8 cellular contexts compared by ENCODE assay signal in the genomic region with DNA sequence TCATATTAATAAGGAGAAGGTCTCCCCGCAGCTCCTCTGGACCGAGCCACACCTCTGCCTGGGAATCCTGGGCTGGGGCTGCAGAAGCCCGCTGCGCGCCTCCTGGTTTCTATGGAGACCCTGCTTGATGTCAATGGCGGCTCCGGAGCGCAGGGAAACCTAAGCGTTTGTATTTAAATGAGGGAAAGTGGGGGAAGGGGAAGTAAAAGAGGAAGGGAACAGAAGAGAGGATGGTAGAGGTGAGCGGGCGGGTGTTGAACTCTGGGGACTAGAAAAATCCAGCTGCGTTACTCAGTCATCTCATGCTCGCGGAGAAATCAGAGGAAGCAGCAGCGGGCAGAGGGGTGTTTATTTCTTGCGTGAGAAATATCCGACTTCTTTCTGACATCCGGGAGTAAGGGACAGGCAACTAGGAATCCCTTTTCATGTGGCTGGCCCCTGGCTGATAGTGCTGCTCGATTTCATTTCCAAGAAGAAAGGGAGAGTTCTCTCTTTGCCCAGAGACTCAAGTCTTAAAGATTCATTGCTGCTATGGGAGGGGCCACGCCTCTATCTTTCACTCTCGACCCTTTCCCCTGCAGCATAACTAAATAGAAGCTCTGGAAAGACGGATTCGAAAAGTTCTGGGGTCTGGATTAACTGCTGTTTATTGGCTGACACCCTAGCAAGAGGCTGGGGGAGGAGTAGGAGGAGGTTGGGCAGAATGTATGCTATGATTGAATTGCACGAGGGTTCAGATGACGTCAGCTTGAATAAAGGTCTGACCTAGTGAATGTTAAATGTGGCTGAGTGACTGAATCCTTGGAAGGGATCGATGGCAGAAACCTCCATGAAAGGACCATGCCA.
DNase-seq lines count a peak whose midpoint lies in the region; ATAC-seq and TF ChIP-seq lines count a peak whose summit lies in the region.

No MANE protein-coding gene starts in this region.

- TF ChIP-seq CTCF in AG04449 (IDR thresholded peaks at IDR 0.05; ENCODE audit: insufficient read depth, low read length, missing control alignments) (no peak), GM20000 (IDR thresholded peaks at IDR 0.05; ENCODE audit: extremely low read depth, missing control alignments) (no peak), osteoblast (IDR thresholded peaks at IDR 0.05; ENCODE audit: extremely low read depth, low read depth, low read length) (no peak), lower leg skin (IDR thresholded peaks at IDR 0.05) (no peak)

- peak overlapping the region; percentile 5 to 27 for H3K27ac Mint-ChIP-seq in activated naive CD4-positive, alpha-beta T cell treated with anti-CD3 and anti-CD28 coated beads, Interleukin-2, amount 50 U/mL, for 72 hours

- no peaks in the 10 kb centered on the region for H4K20me1 ChIP-seq in osteoblast (ENCODE audit: insufficient read depth, low read length)

- H3K9me3 ChIP-seq in osteoblast (ENCODE audit: low read depth, low read length), result no peaks in the 10 kb centered on the region

- DNase-seq in AG04449 (ENCODE audit: low read depth, low spot score) (no peak), GM20000 (ENCODE audit: low spot score) (peak; percentile 6), NCI-H345 treated with DMSO at 0.1 percent for 48 hours (lab: John Stamatoyannopoulos, UW; ENCODE audit: unreplicated experiment) (peak; percentile 25), Right ventricle myocardium superior (peak; percentile 49), osteoblast (ENCODE audit: insufficient read length, low spot score, missing footprints) (peak; percentile 46), lower leg skin (ENCODE audit: low spot score in 2 of 2) (no peak)
- DNase-seq in activated naive CD4-positive, alpha-beta T cell treated with anti-CD3 and anti-CD28 coated beads, Interleukin-2, amount 50 U/mL, for 72 hours (ENCODE audit: low spot score in 2 of 2), result no peak

- H2AFZ ChIP-seq in osteoblast (ENCODE audit: low read length), result peak overlapping the region; percentile 97

- H3K4me1 ChIP-seq in osteoblast (ENCODE audit: insufficient read depth, low read length), result peaks cover 14% of the 10 kb centered on the region

- intact Hi-C loops in Right ventricle myocardium superior (cut with DNase I), result no loop called here
- intact Hi-C loops in lower leg skin (cut with DNase I; ENCODE audit: low total_unique reads), result no loop called here

- H3K4me2 ChIP-seq in osteoblast (ENCODE audit: insufficient read depth, low read length), result peak overlapping the region; percentile 96

- H3K79me2 ChIP-seq in osteoblast (ENCODE audit: insufficient read depth, low read length), result no peaks in the 10 kb centered on the region

- H3K9me3 Mint-ChIP-seq in activated naive CD4-positive, alpha-beta T cell treated with anti-CD3 and anti-CD28 coated beads, Interleukin-2, amount 50 U/mL, for 72 hours, result no peaks in the 10 kb centered on the region

- peaks cover 18% of the 10 kb centered on the region for H3K27me3 ChIP-seq in osteoblast (ENCODE audit: insufficient read depth, low read length)

- no peak for TF ChIP-seq POLR2A in lower leg skin (IDR thresholded peaks at IDR 0.05)

- H3K4me3 ChIP-seq in AG04449 (ENCODE audit: low read depth, low read length) (peak overlapping the region; percentile 56), osteoblast (ENCODE audit: insufficient read depth, low read length) (peak overlapping the region; percentile 79), lower leg skin (ENCODE audit: low read depth, poor library complexity, severe bottlenecking) (no peak overlapping the region)

- H3K27ac ChIP-seq in osteoblast (ENCODE audit: low read depth, low read length), result peak overlapping the region; percentile 52

- CTCF ChIA-PET in AG04449 (lab: Yijun Ruan, JAX), result interaction anchor here (1.3 to 1.4 kb wide), 2 partner anchors 181 to 295 kb away, joined by 3 to 4 read pairs; no protein-coding TSS in a partner anchor

- peak; percentile 33 to 67 for ATAC-seq in activated naive CD4-positive, alpha-beta T cell treated with anti-CD3 and anti-CD28 coated beads, Interleukin-2, amount 50 U/mL, for 72 hours
- ATAC-seq in Right ventricle myocardium superior (ENCODE audit: poor library complexity), result peak; percentile 60
- no peak for ATAC-seq in HG03442 (IDR thresholded peaks at IDR 0.05; ENCODE audit: unreplicated experiment)

- POLR2A ChIA-PET in AG04449 (lab: Yijun Ruan, JAX), result no interaction called here

- 0 to 1% methylated on average over 26 of the region's 26 CpGs for WGBS in lower leg skin, 2 donors

- no peaks in the 10 kb centered on the region for H3K36me3 ChIP-seq in osteoblast (ENCODE audit: insufficient read depth, low read length)

- H3K36me3 Mint-ChIP-seq in activated naive CD4-positive, alpha-beta T cell treated with anti-CD3 and anti-CD28 coated beads, Interleukin-2, amount 50 U/mL, for 72 hours, result no peaks in the 10 kb centered on the region

Comparison
In these comparisons a context has a peak if more than half of its experiments do, and no peak if none do; other contexts are left out.
1. DNase-seq: peak in GM20000 (single experiment), NCI-H345 treated with DMSO at 0.1 percent for 48 hours (single experiment), Right ventricle myocardium superior (single experiment) and osteoblast (single experiment); none in AG04449 (single experiment), activated naive CD4-positive, alpha-beta T cell treated with anti-CD3 and anti-CD28 coated beads, Interleukin-2, amount 50 U/mL, for 72 hours (0 of 2) and lower leg skin (0 of 2).